Comparison of ENCODE assay signal across 1 cellular context in genomic region chr3:33834117-33834495, GRCh38.
TF ChIP-seq lines count a peak whose summit lies in the region.

No MANE protein-coding gene starts in this region.

TF ChIP-seq in WTC11, 78 proteins besides CTCF, POLR2A, EP300 and RAD21 (continued from another document):
- no peak for TF ChIP-seq STAT6 (CRISPR knock-in tag; conservative IDR thresholded peaks at IDR 0.05; ENCODE audit: low read depth)
- TF ChIP-seq NR1H2 (CRISPR knock-in tag; IDR thresholded peaks at IDR 0.05) = no peak
- TF ChIP-seq EMX1 (CRISPR knock-in tag; IDR thresholded peaks at IDR 0.05) = no peak
- no peak for TF ChIP-seq PRRX2 (CRISPR knock-in tag; IDR thresholded peaks at IDR 0.05)
- TF ChIP-seq SMAD4 (CRISPR knock-in tag; IDR thresholded peaks at IDR 0.05) = no peak
- TF ChIP-seq ZSCAN18 (CRISPR knock-in tag; IDR thresholded peaks at IDR 0.05) = no peak
- TF ChIP-seq ARID4B (CRISPR knock-in tag; IDR thresholded peaks at IDR 0.05; ENCODE audit: borderline replicate concordance) = no peak
